In the genomic region with DNA sequence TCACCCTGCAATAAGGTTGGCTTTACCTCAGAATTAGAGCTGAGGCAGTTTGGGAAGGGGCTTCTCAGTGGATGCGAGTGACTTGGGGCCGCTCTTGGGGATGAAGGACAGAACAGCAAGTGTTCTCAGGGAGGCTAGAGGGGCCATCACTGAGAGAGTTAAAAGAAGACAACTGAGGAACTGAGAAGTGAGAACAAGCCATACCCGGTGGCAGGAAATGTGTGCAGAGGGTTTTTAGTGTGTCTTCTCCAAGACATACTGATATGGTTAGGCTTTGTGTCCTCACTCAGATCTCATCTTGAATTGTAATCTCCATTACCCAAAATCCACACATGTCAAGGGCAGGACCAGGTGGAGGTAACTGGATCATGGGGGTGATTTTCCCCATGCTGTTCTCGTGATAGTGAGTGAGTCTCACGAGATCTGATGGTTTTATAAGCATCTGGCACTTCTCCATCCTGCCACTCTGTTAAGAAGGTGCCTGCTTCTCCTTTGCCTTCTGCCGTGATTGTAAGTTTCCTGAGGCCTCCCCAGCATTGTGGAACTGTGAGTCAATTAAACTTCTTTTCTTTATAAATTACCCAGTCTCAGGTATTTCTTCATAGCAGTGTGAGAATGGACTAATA, we compare ENCODE assay signal across 14 cellular contexts.
DNase-seq lines count a peak whose midpoint lies in the region; ATAC-seq, FAIRE-seq and TF ChIP-seq lines count a peak whose summit lies in the region.
"Had no signal": no experiment of that assay in that cellular context is flagged by ENCODE, and none has a peak within 500 bp of the region (broad histone marks: within the 10 kb centered on the region; RNA-seq: fewer than 3 reads in every experiment).

No MANE protein-coding gene starts in this region.

- no peaks in the 10 kb centered on the region for H4K20me1 ChIP-seq in K562 (replicated peaks; ENCODE audit: control insufficient read depth, insufficient read depth, low read length)

- H3K27ac ChIP-seq in K562 (ENCODE audit: extremely low read depth, low read depth, low read length) (no peak overlapping the region), SJCRH30 (no peak overlapping the region)
- H3K27ac ChIP-seq: 22Rv1 had no signal

- no peak overlapping the region for H3K4me2 ChIP-seq in K562 (ENCODE audit: insufficient read depth, low read length)

- TF ChIP-seq POLR2A in GM12891 (IDR thresholded peaks at IDR 0.05; ENCODE audit: low read depth, low read length) (no peak), K562 (conservative IDR thresholded peaks at IDR 0.05) (no peak)

- TF ChIP-seq EP300 in K562 (IDR thresholded peaks at IDR 0.05; ENCODE audit: low read length) = no peak

- H3K9me3 ChIP-seq in K562 (replicated peaks; ENCODE audit: control insufficient read depth, insufficient read depth, low read depth, low read length) (no peaks in the 10 kb centered on the region), SJCRH30 (replicated peaks) (peaks cover 5% of the 10 kb centered on the region; the same call in 1 of the 2 replicates)

- no TSS peak for BruUV-seq in K562 (replicated peaks; lab: Mats Ljungman, UMichigan)

- H3K36me3 ChIP-seq in K562 (ENCODE audit: control insufficient read depth, insufficient read depth, low read length) (no peaks in the 10 kb centered on the region), SJCRH30 (no peaks in the 10 kb centered on the region)

- peaks cover 5 to 9% of the 10 kb centered on the region in 2 experiments; a peak in 2 of 5 replicates for H3K27me3 ChIP-seq in K562 (ENCODE audit: control insufficient read depth in 2 of 2, insufficient read depth in 2 of 2, low read length in 2 of 2)
- H3K27me3 ChIP-seq in SJCRH30 = peaks cover 3% of the 10 kb centered on the region; the same call in 1 of the 2 replicates

- DNase-seq in NCI-H82 (lab: John Stamatoyannopoulos, UW) (peak; percentile 18), NCI-H82 treated with DMSO at 0.1 percent for 48 hours (lab: John Stamatoyannopoulos, UW; ENCODE audit: unreplicated experiment) (no peak), GM12891 (ENCODE audit: insufficient read length, low spot score) (no peak), K562 (ENCODE audit: extremely low read depth in 1 of 4, low spot score in 3 of 4) (no peak), SJCRH30 (no peak)
- DNase-seq: CD4-positive, CD25-positive, alpha-beta regulatory T cell; IMR-90; KG1 had no signal

- H3K79me2 ChIP-seq in K562 (ENCODE audit: control insufficient read depth, insufficient read depth, low read length) = no peaks in the 10 kb centered on the region

- no peaks in the 10 kb centered on the region for H3K4me1 ChIP-seq in K562 (replicated peaks in 1 of 2; ENCODE audit: control insufficient read depth in 2 of 2, insufficient read depth in 2 of 2, low read length in 2 of 2)
- H3K4me1 ChIP-seq in SJCRH30 = no peaks in the 10 kb centered on the region

- intact Hi-C loops in K562 (cut with micrococcal nuclease) = no loop called here

- no peak overlapping the region for H2AFZ ChIP-seq in K562 (ENCODE audit: low read depth, low read length)

- no peak overlapping the region for H3K9ac ChIP-seq in K562 (ENCODE audit: insufficient read depth in 1 of 2, low read depth in 2 of 2, low read length in 2 of 2)

- no peak for FAIRE-seq in GM12891 (lab: Jason Lieb, UNC)
- no peak for FAIRE-seq in K562 (lab: Jason Lieb, UNC)
- FAIRE-seq: GM19239, H54 had no signal

- TF ChIP-seq CTCF in K562 (IDR thresholded peaks at IDR 0.05 in 2 of 3, conservative IDR thresholded peaks at IDR 0.05 in 1 of 3; ENCODE audit: insufficient read depth in 2 of 3, low read depth in 1 of 3, low read length in 3 of 3) = no peak

- 0% methylated on average over 6 of the region's 6 CpGs for WGBS in K562 (ENCODE audit: insufficient coverage, low coverage, missing lambda C conversion rate)

- POLR2A ChIA-PET in K562 (lab: Yijun Ruan, JAX) = interaction anchor here (0.8 kb wide), 1 partner anchor 10 kb away, joined by 3 read pairs; no protein-coding TSS in a partner anchor

- ATAC-seq in K562 = no peak
- no peak for ATAC-seq in GM21717 (IDR thresholded peaks at IDR 0.05; ENCODE audit: unreplicated experiment)
- ATAC-seq in HG02885 (IDR thresholded peaks at IDR 0.05; ENCODE audit: poor library complexity, unreplicated experiment) = no peak
- ATAC-seq: HCT116 had no signal

- in situ Hi-C loops in K562 (cut with MboI) = no loop called here

- H3K4me3 ChIP-seq in K562 (no peak overlapping the region), SJCRH30 (no peak overlapping the region)

- H3K9me1 ChIP-seq in K562 (ENCODE audit: control insufficient read depth, insufficient read depth, low read length) = no peaks in the 10 kb centered on the region

- CTCF ChIA-PET in K562 (lab: Yijun Ruan, JAX; ENCODE audit: low intra/inter-chr PET ratio) = no interaction called here

- TF ChIP-seq RAD21 in K562 (CRISPR knock-in tag; conservative IDR thresholded peaks at IDR 0.05 in 1 of 2, IDR thresholded peaks at IDR 0.05 in 1 of 2) = no peak

TF ChIP-seq in GM12891, 5 proteins besides CTCF, POLR2A, EP300 and RAD21:
- TF ChIP-seq POLR2AphosphoS5 (IDR thresholded peaks at IDR 0.05; ENCODE audit: low read depth, low read length) = no peak
- TF ChIP-seq SPI1 (IDR thresholded peaks at IDR 0.05; ENCODE audit: low read depth, low read length) = peak; percentile 66; the same call in 1 of the 2 replicates

TF ChIP-seq in K562, 482 proteins besides CTCF, POLR2A, EP300 and RAD21:
- TF ChIP-seq ZNF41 (CRISPR knock-in tag; conservative IDR thresholded peaks at IDR 0.05) (no peak), CHD2 (IDR thresholded peaks at IDR 0.05; ENCODE audit: low read depth, low read length) (peak; percentile 75; the same call in 1 of the 2 replicates)
